8 cellular contexts compared by ENCODE assay signal in genomic region chrX:134374294-134374693, GRCh38. TPM values are rescaled to one million over a fixed set of nuclear protein-coding genes. Genes with fewer than 3 reads are reported as not detected.
DNase-seq lines count a peak whose midpoint lies in the region; ATAC-seq, FAIRE-seq and TF ChIP-seq lines count a peak whose summit lies in the region.

No MANE protein-coding gene starts in this region.

- peak overlapping the region; percentile 14 to 100 (median 94) for H3K27ac Mint-ChIP-seq in naive B cell

- H3K4me3 ChIP-seq in BE2C (ENCODE audit: low read depth, low read length) (peak overlapping the region; percentile 83), bronchial epithelial cell (ENCODE audit: low read depth, low read length) (peak overlapping the region; percentile 63)

- peaks cover 10% of the 10 kb centered on the region for H3K4me1 ChIP-seq in BE2C

- in situ Hi-C loops in KBM-7 (cut with MboI; ENCODE audit: low pct_unique_long_range_greater_than_20kb, low sequenced_read_pairs), result no loop called here

- no peak for FAIRE-seq in bronchial epithelial cell (lab: Jason Lieb, UNC)

- DNase-seq in BE2C (no peak), KBM-7 (peak; percentile 19), bronchial epithelial cell (ENCODE audit: low read depth) (peak; percentile 22), naive B cell (no peak), MV-4-11 (lab: John Stamatoyannopoulos, UW) (no peak), COLO829 (ENCODE audit: low spot score) (no peak), activated gamma-delta T cell treated with Interleukin-2 at 50 U/mL for 16 hours (no peak)

- H3K36me3 Mint-ChIP-seq in naive B cell, result no peaks in the 10 kb centered on the region

- peaks cover 8 to 25% (median 22%) of the 10 kb centered on the region in 3 donors for H3K4me1 Mint-ChIP-seq in naive B cell

- no peaks in the 10 kb centered on the region for H3K9me3 ChIP-seq in BE2C

- 0 out of 2 replicates have a peak, but pooled peaks cover 3% of the 10 kb centered on the region for H3K36me3 ChIP-seq in BE2C
- no peaks in the 10 kb centered on the region for H3K36me3 ChIP-seq in bronchial epithelial cell (ENCODE audit: control insufficient read depth, insufficient read depth, low read length)

- peak overlapping the region; percentile 79 to 99 (median 94) for H3K4me3 Mint-ChIP-seq in naive B cell

- no peak for ATAC-seq in naive B cell (ENCODE audit: low read depth in 2 of 2)
- ATAC-seq in HG03469 (IDR thresholded peaks at IDR 0.05; ENCODE audit: unreplicated experiment), result no peak

- no peaks in the 10 kb centered on the region for H3K27me3 ChIP-seq in BE2C
- H3K27me3 ChIP-seq in bronchial epithelial cell (ENCODE audit: control insufficient read depth, insufficient read depth, low read length), result no peaks in the 10 kb centered on the region

- peaks cover 0 to 3% (median 0%) of the 10 kb centered on the region in 7 donors for H3K9me3 Mint-ChIP-seq in naive B cell

- H3K27me3 Mint-ChIP-seq in naive B cell, result no peaks in the 10 kb centered on the region

- TF ChIP-seq CTCF in BE2C (IDR thresholded peaks at IDR 0.05; ENCODE audit: low read depth, low read length) (no peak), bronchial epithelial cell (IDR thresholded peaks at IDR 0.05; ENCODE audit: insufficient read depth, low read length, severe bottlenecking) (no peak)

RNA-seq across cellular contexts. Expression of gene PHF6, which starts 1.2 kb away (rescaled TPM):
- polyA plus RNA-seq in BE2C (2012; ENCODE audit: insufficient read depth, insufficient read length, low read depth), result 16.1 TPM
- 27.1 and 28.4 TPM in 2 replicates for total RNA-seq in bronchial epithelial cell
- polyA plus RNA-seq in naive B cell (ENCODE audit: low read depth in 6 of 6), result 10 to 100 TPM; 25.0 to 38.1 (median 30.8) TPM

Comparison
In these comparisons a context has a peak if more than half of its experiments do, and no peak if none do; other contexts are left out.
1. DNase-seq: peak in KBM-7 (single experiment) and bronchial epithelial cell (single experiment); none in BE2C (single experiment), naive B cell (single experiment), MV-4-11 (single experiment), COLO829 (single experiment) and activated gamma-delta T cell treated with Interleukin-2 at 50 U/mL for 16 hours (single experiment).